ENCODE assay signal across 7 cellular contexts in the genomic region with DNA sequence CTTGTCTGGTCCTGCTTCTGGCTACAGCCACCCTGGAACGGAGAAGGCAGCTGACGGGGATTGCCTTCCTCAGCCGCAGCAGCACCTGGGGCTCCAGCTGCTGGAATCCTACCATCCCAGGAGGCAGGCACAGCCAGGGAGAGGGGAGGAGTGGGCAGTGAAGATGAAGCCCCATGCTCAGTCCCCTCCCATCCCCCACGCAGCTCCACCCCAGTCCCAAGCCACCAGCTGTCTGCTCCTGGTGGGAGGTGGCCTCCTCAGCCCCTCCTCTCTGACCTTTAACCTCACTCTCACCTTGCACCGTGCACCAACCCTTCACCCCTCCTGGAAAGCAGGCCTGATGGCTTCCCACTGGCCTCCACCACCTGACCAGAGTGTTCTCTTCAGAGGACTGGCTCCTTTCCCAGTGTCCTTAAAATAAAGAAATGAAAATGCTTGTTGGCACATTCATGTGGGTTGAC. TPM values are rescaled to one million over a fixed set of nuclear protein-coding genes. Genes with fewer than 3 reads are reported as not detected.
A peak's percentile ranks its signal among the peaks of the same experiment; 100 is the strongest.
DNase-seq lines count a peak whose midpoint lies in the region; ATAC-seq, FAIRE-seq and TF ChIP-seq lines count a peak whose summit lies in the region.
"Not testable (repeated sequence)": the region's sequence is repeated elsewhere in the genome, so short reads cannot be mapped to it uniquely, and the experiment has no call there.

No MANE protein-coding gene starts in this region.

- not testable (repeated sequence) for H3K27ac Mint-ChIP-seq in Calu3 (ENCODE audit: unreplicated experiment)

- not testable (repeated sequence) for H4K20me1 ChIP-seq in GM12878 (ENCODE audit: control insufficient read depth, insufficient read depth)

- 93% methylated on average over 5 of the region's 5 CpGs for WGBS in GM12878 (ENCODE audit: insufficient coverage, insufficient replicate concordance, low lambda C conversion rate, missing lambda C conversion rate)

- DNase-seq in Calu3; GM12878 (ENCODE audit: low read depth, low spot score); Right ventricle myocardium superior; sciatic nerve (ENCODE audit: low spot score): not testable (repeated sequence)
- DNase-seq in NCI-H82 (lab: John Stamatoyannopoulos, UW) (peak; percentile 52), inferior parietal cortex (ENCODE audit: extremely low spot score) (peak; percentile 62), middle frontal gyrus (ENCODE audit: extremely low spot score, low spot score) (peak; percentile 40)

- not testable (repeated sequence) for H3K79me2 ChIP-seq in GM12878 (ENCODE audit: control insufficient read depth, insufficient read depth, low read length)

- H3K27me3 ChIP-seq in GM12878 (replicated peaks in 1 of 2; ENCODE audit: control insufficient read depth in 2 of 2, insufficient read depth in 2 of 2, low read length in 1 of 2) = not testable (repeated sequence)

- H3K27ac ChIP-seq in GM12878 (ENCODE audit: control insufficient read depth, insufficient read depth) = not testable (repeated sequence)

- not testable (repeated sequence) for TF ChIP-seq RAD21 in GM12878 (IDR thresholded peaks at IDR 0.05; ENCODE audit: insufficient read depth, low read depth, low read length)

- BruUV-seq in Calu3 (replicated peaks; lab: Mats Ljungman, UMichigan) (TSS peak; percentile 90), GM12878 (replicated peaks; lab: Mats Ljungman, UMichigan) (TSS peak; percentile 63)

- H3K9ac ChIP-seq in GM12878 (ENCODE audit: control insufficient read depth, insufficient read depth, low read length) = not testable (repeated sequence)

- H3K4me3 ChIP-seq in GM12878 = not testable (repeated sequence)

- not testable (repeated sequence) for H3K36me3 Mint-ChIP-seq in Calu3 (ENCODE audit: insufficient read depth, unreplicated experiment)

- intact Hi-C loops in Calu3 (cut with micrococcal nuclease; ENCODE audit: unreplicated experiment); GM12878 (cut with micrococcal nuclease; ENCODE audit: unreplicated experiment); Right ventricle myocardium superior (cut with DNase I); sciatic nerve (cut with DNase I): not testable (repeated sequence)

- ATAC-seq in GM12878 = not testable (repeated sequence)
- ATAC-seq in Right ventricle myocardium superior (ENCODE audit: poor library complexity) (peak; percentile 64), sciatic nerve (peak; percentile 24)

- SMC1A ChIA-PET in GM12878 (lab: Charles Lee; ENCODE audit: uncharacterized antibody, unreplicated experiment) = not testable (repeated sequence)

- peaks cover 5 to 14% of the 10 kb centered on the region in 2 experiments for H3K36me3 ChIP-seq in GM12878 (ENCODE audit: control insufficient read depth in 2 of 2, insufficient read depth in 2 of 2, low read length in 1 of 2)

- CTCF ChIA-PET in Calu3 (lab: Charles Lee) = not testable (repeated sequence)
- CTCF ChIA-PET in GM12878 (lab: Yijun Ruan, JAX) = interaction anchor here (1.9 to 10.5 kb wide), 3 partner anchors 39 to 412 kb away, joined by 6 to 134 read pairs (median 59); no protein-coding TSS in a partner anchor

- RAD21 ChIA-PET in GM12878 (lab: Charles Lee; ENCODE audit: unreplicated experiment) = not testable (repeated sequence)

- H3K4me1 Mint-ChIP-seq in Calu3 (ENCODE audit: low read depth, unreplicated experiment) = not testable (repeated sequence)

- H2AFZ ChIP-seq in GM12878 (ENCODE audit: control insufficient read depth, low read depth, low read length) = not testable (repeated sequence)

- not testable (repeated sequence) for H3K4me2 ChIP-seq in GM12878 (ENCODE audit: control insufficient read depth, insufficient read depth)

- not testable (repeated sequence) for TF ChIP-seq POLR2A in GM12878 (IDR thresholded peaks at IDR 0.05; ENCODE audit: low read depth, low read length)

- TF ChIP-seq EP300 in GM12878 (IDR thresholded peaks at IDR 0.05; ENCODE audit: borderline replicate concordance in 1 of 2, control insufficient read depth in 1 of 2, low read depth in 2 of 2, low read length in 2 of 2) = not testable (repeated sequence)

- POLR2A ChIA-PET in GM12878 (lab: Charles Lee) = not testable (repeated sequence)

- peaks cover 14% of the 10 kb centered on the region for H3K27me3 Mint-ChIP-seq in Calu3 (ENCODE audit: unreplicated experiment)

- H3K4me1 ChIP-seq in GM12878 (ENCODE audit: control insufficient read depth, insufficient read depth, low read length) = not testable (repeated sequence)

- not testable (repeated sequence) for H3K4me3 Mint-ChIP-seq in Calu3 (ENCODE audit: low read depth, unreplicated experiment)

- in situ Hi-C loops in GM12878 (cut with MboI) = not testable (repeated sequence)

- not testable (repeated sequence) for H3K9me3 Mint-ChIP-seq in Calu3 (ENCODE audit: low read depth, unreplicated experiment)

- not testable (repeated sequence) for H3K9me3 ChIP-seq in GM12878 (replicated peaks; ENCODE audit: control insufficient read depth, insufficient read depth, low read length)

- not testable (repeated sequence) for TF ChIP-seq CTCF in Calu3 (IDR thresholded peaks at IDR 0.05; ENCODE audit: unreplicated experiment); GM12878 (IDR thresholded peaks at IDR 0.05 in 2 of 3, conservative IDR thresholded peaks at IDR 0.05 in 1 of 3; ENCODE audit: control insufficient read depth in 2 of 3, extremely low read depth in 1 of 3, insufficient read depth in 1 of 3, low read depth in 3 of 3, low read length in 3 of 3)

- FAIRE-seq in GM12878 (lab: Jason Lieb, UNC) = not testable (repeated sequence)

TF ChIP-seq in GM12878, 131 proteins besides CTCF, POLR2A, EP300 and RAD21:
- TF ChIP-seq NR2C1 (IDR thresholded peaks at IDR 0.05) = 0 out of 2 replicates have a peak, but pooled peaks have one; percentile 13

RNA-seq across cellular contexts. Expression of gene LGALS9, which starts 18.2 kb away (rescaled TPM):
- total RNA-seq in Calu3 (2022) (93.1 and 214 TPM in 2 replicates), GM12878 (2014; rRNA removed) (169 and 177 TPM in 2 replicates), GM12878 (2014; rRNA removed; fragmentation: Illumina TruSeq; extraction: Trizol) (115 and 119 TPM in 2 replicates), GM12878 (2021) (246 and 254 TPM in 2 replicates), Right ventricle myocardium superior (17.0 TPM), sciatic nerve (41.8 TPM)
- 94.1 and 105 TPM in 2 replicates for total RNA-seq in GM12878 (2013; cell fraction: nucleolus; rRNA removed)
- polyA plus RNA-seq in GM12878 (2011; ENCODE audit: low read depth) = 228 TPM
- polyA plus RNA-seq in GM12878 (2011; rRNA removed) (88.7 and 223 TPM in 2 replicates), GM12878 (2014; fragmentation: Illumina TruSeq; extraction: Trizol) (180 and 294 TPM in 2 replicates), GM12878 (2014; fragmentation: Nextera tagmentation; extraction: Ambion mirVana) (10 to 100 TPM; 22.5 to 30.2 TPM), GM12878 (2014; rRNA removed) (245 and 252 TPM in 2 replicates), GM12878 (2016; fragmentation: Nextera tagmentation; extraction: Ambion mirVana) (100 to 1,000 TPM; 133 to 142 TPM)
- polyA plus RNA-seq in GM12878 (2011; cell fraction: cytosol; rRNA removed) = 295 and 353 TPM in 2 replicates
- 331 and 338 TPM in 2 replicates for polyA plus RNA-seq in GM12878 (2011; cell fraction: nucleus; rRNA removed)
- 364 and 368 TPM in 2 replicates for polyA plus RNA-seq in GM12878 (2012)
- polyA minus RNA-seq in GM12878 (2011; rRNA and poly(A)+ RNA removed) = 283 and 449 TPM in 2 replicates
- 110 and 112 TPM in 2 replicates for polyA minus RNA-seq in GM12878 (2011; cell fraction: cytosol; rRNA and poly(A)+ RNA removed)
- 106 and 139 TPM in 2 replicates for polyA minus RNA-seq in GM12878 (2011; cell fraction: nucleus; rRNA and poly(A)+ RNA removed)
